Comparison of ENCODE assay signal across 8 cellular contexts in the genomic region with DNA sequence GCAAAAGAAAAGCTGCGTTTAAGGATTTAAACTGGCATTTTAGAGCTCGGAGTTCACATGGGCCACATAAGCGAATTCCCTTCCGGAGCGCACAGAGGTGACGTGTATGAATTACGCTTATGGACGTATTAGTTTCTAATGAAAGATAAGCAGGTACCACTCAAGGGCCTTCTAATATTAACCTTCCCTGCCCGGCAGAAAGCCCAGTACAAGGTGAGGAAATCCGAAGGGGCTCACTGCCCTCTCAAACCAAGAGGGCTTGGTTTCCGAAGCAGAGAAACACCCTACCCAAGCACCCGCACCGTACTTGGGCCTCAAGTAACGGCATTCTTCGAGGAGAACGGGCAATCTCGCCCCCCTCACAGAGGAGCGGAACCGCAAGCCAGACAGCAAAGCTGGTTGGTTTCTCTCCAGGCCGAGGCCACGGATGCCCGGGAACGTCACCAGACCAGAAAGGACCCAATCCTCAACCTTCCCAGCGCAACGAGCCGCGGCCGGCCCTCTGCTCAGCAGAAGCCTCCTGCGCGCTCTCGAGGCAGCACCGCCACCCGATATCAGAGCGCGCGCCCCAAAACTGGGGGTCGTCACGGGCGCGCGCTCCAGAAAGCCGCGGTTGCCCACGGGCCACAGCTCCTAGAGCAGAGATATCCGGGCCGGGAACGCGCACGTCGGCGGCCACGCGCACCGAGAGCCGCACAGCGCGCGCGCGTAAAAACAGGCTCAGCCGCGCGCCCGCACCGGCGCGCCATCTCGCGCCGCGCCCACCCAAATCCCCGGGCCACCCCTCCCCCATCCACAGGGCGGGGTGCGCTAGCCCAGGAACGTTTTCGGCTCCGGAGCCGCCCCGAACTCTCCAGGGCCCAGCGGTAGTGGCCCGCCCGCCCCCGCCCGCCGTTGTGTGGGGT. TPM values are rescaled to one million over a fixed set of nuclear protein-coding genes. Genes with fewer than 3 reads are reported as not detected.
DNase-seq lines count a peak whose midpoint lies in the region; ATAC-seq, FAIRE-seq and TF ChIP-seq lines count a peak whose summit lies in the region.

No MANE protein-coding gene starts in this region.

- H3K4me3 ChIP-seq in A549 (peak overlapping the region; percentile 98), right lobe of liver (peak overlapping the region; percentile 95 to 99 (median 97))

- under 1% methylated on average over 12 of the region's 85 CpGs for WGBS in A549 (ENCODE audit: missing lambda C conversion rate)
- WGBS in right lobe of liver (ENCODE audit: insufficient coverage, low coverage, low lambda C conversion rate, missing lambda C conversion rate): under 1% methylated on average over 11 of the region's 85 CpGs

- no peak for TF ChIP-seq CTCF in A549 (IDR thresholded peaks at IDR 0.05)
- peak in 1 of 4 donors; percentile 3 for TF ChIP-seq CTCF in right lobe of liver (IDR thresholded peaks at IDR 0.05)

- no peaks in the 10 kb centered on the region for H3K27me3 ChIP-seq in right lobe of liver

- CTCF ChIA-PET in A549 (lab: Yijun Ruan, JAX): interaction anchor here (0.6 to 2.3 kb wide), 18 partner anchors 11 to 465 kb away, joined by 3 to 7 read pairs (median 4); a partner anchor contains a TSS

- H3K4me1 ChIP-seq in A549 (peaks cover 16% of the 10 kb centered on the region; the same call in 1 of the 3 replicates), right lobe of liver (peaks cover 0 to 26% (median 13%) of the 10 kb centered on the region in 4 donors)

- H3K9me3 ChIP-seq in A549 (no peaks in the 10 kb centered on the region), right lobe of liver (no peaks in the 10 kb centered on the region)

- H3K4me2 ChIP-seq in A549: peak overlapping the region; percentile 84

- TF ChIP-seq RAD21 in A549 (conservative IDR thresholded peaks at IDR 0.05 in 1 of 2, IDR thresholded peaks at IDR 0.05 in 1 of 2): no peak

- intact Hi-C loops in right lobe of liver (cut with DNase I): no loop called here

- POLR2A ChIA-PET in A549 (lab: Yijun Ruan, JAX): interaction anchor here (0.6 to 2.7 kb wide), 17 partner anchors 13 to 319 kb away, joined by 3 to 32 read pairs (median 4); a partner anchor contains a TSS

- H3K27ac ChIP-seq in A549: peak overlapping the region; percentile 93 to 94
- H3K27ac ChIP-seq in right lobe of liver: peak overlapping the region; percentile 90 to 94 (median 91)

- DNase-seq in A549 (ENCODE audit: low read depth in 1 of 2, low spot score in 1 of 2): peak; percentile 31 to 74
- peak; percentile 48 for DNase-seq in NCI-H2227 treated with DMSO at 0.1 percent for 48 hours (lab: John Stamatoyannopoulos, UW)
- peak; percentile 52 to 67 for DNase-seq in activated CD4-positive, alpha-beta T cell treated with anti-CD3 and anti-CD28 coated beads, Interleukin-2, amount 50 U/mL, for 24 hours (ENCODE audit: low read depth in 1 of 2, low spot score in 1 of 2)
- DNase-seq in dermis microvascular lymphatic vessel endothelial cell (ENCODE audit: low read depth in 2 of 2): peak; percentile 76 to 86
- peak; percentile 80 to 83 (median 80) for DNase-seq in right lobe of liver
- DNase-seq in stimulated activated CD4-positive, alpha-beta T cell treated with anti-CD3 and anti-CD28 coated beads, Interleukin-4, amount 100 ng/mL, for 24 hours: peak; percentile 82

- TF ChIP-seq EP300 in A549 (IDR thresholded peaks at IDR 0.05): no peak

- H3K36me3 ChIP-seq in right lobe of liver: peaks cover 0 to 14% (median 3%) of the 10 kb centered on the region in 4 donors

- FAIRE-seq in A549 (lab: Jason Lieb, UNC): no peak

- ATAC-seq in A549 (peak; percentile 48 to 49), GM18511 (IDR thresholded peaks at IDR 0.05; ENCODE audit: unreplicated experiment) (peak; percentile 39), HG03064 (IDR thresholded peaks at IDR 0.05; ENCODE audit: low read depth, unreplicated experiment) (peak; percentile 21), right lobe of liver (peak; percentile 40 to 60 (median 52))

- TF ChIP-seq POLR2A in A549 (IDR thresholded peaks at IDR 0.05; ENCODE audit: low read length) (no peak), right lobe of liver (IDR thresholded peaks at IDR 0.05) (no peak)

TF ChIP-seq in A549, 52 proteins besides CTCF, POLR2A, EP300 and RAD21 (continues in another document):
- no peak for TF ChIP-seq RNF2 (IDR thresholded peaks at IDR 0.05; ENCODE audit: borderline replicate concordance, low read depth)
- TF ChIP-seq JUNB (IDR thresholded peaks at IDR 0.05): no peak
- no peak for TF ChIP-seq FOXS1 (CRISPR knock-in tag; IDR thresholded peaks at IDR 0.05)
- TF ChIP-seq, protein P1, sequence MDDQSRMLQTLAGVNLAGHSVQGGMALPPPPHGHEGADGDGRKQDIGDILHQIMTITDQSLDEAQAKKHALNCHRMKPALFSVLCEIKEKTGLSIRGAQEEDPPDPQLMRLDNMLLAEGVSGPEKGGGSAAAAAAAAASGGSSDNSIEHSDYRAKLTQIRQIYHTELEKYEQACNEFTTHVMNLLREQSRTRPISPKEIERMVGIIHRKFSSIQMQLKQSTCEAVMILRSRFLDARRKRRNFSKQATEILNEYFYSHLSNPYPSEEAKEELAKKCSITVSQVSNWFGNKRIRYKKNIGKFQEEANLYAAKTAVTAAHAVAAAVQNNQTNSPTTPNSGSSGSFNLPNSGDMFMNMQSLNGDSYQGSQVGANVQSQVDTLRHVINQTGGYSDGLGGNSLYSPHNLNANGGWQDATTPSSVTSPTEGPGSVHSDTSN (IDR thresholded peaks at IDR 0.05): no peak
- no peak for TF ChIP-seq FOSL2 (IDR thresholded peaks at IDR 0.05)
- no peak for TF ChIP-seq FOSL2 (CRISPR knock-in tag; IDR thresholded peaks at IDR 0.05)
- TF ChIP-seq, protein P2, sequence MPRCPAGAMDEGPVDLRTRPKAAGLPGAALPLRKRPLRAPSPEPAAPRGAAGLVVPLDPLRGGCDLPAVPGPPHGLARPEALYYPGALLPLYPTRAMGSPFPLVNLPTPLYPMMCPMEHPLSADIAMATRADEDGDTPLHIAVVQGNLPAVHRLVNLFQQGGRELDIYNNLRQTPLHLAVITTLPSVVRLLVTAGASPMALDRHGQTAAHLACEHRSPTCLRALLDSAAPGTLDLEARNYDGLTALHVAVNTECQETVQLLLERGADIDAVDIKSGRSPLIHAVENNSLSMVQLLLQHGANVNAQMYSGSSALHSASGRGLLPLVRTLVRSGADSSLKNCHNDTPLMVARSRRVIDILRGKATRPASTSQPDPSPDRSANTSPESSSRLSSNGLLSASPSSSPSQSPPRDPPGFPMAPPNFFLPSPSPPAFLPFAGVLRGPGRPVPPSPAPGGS (IDR thresholded peaks at IDR 0.05): no peak
- TF ChIP-seq RCOR1 (IDR thresholded peaks at IDR 0.05; ENCODE audit: low read depth, low read length): no peak
- TF ChIP-seq, protein P3, sequence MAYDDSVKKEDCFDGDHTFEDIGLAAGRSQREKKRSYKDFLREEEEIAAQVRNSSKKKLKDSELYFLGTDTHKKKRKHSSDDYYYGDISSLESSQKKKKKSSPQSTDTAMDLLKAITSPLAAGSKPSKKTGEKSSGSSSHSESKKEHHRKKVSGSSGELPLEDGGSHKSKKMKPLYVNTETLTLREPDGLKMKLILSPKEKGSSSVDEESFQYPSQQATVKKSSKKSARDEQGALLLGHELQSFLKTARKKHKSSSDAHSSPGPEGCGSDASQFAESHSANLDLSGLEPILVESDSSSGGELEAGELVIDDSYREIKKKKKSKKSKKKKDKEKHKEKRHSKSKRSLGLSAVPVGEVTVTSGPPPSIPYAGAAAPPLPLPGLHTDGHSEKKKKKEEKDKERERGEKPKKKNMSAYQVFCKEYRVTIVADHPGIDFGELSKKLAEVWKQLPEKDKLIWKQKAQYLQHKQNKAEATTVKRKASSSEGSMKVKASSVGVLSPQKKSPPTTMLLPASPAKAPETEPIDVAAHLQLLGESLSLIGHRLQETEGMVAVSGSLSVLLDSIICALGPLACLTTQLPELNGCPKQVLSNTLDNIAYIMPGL (CRISPR knock-in tag; IDR thresholded peaks at IDR 0.05; ENCODE audit: borderline replicate concordance): no peak
- TF ChIP-seq MAFK (IDR thresholded peaks at IDR 0.05; ENCODE audit: partially characterized antibody): no peak
- no peak for TF ChIP-seq MAZ (IDR thresholded peaks at IDR 0.05; ENCODE audit: borderline replicate concordance, low read depth, low read length)

RNA-seq across cellular contexts. Expression of a gene that starts 0.7 kb away (rescaled TPM):
- polyA plus RNA-seq in A549 (2011; rRNA removed) (53.8 and 76.2 TPM in 2 replicates), A549 (2017; fragmentation: RNase III; extraction: RNeasy Plus Mini Kit Qiagen cat#74134 plus additional on column Dnase treatment) (40.4 to 47.9 TPM (median 43.6 TPM) in 3 replicates)
- 45.0 and 55.8 TPM in 2 replicates for polyA plus RNA-seq in A549 (2012; cell fraction: cytosol; rRNA removed)
- polyA plus RNA-seq in A549 (2012; cell fraction: nucleus; rRNA removed): 126 and 151 TPM in 2 replicates
- polyA minus RNA-seq in A549 (2011; rRNA and poly(A)+ RNA removed): 107 and 109 TPM in 2 replicates
- total RNA-seq in dermis microvascular lymphatic vessel endothelial cell (52.0 and 54.0 TPM in 2 replicates), right lobe of liver (10 to 100 TPM; 21.9 to 35.7 (median 31.7) TPM)

RNA-seq across cellular contexts. Expression of a gene that starts 11.4 kb away (rescaled TPM):
- polyA plus RNA-seq in A549 (2011; rRNA removed) (118 and 196 TPM in 2 replicates), A549 (2017; fragmentation: RNase III; extraction: RNeasy Plus Mini Kit Qiagen cat#74134 plus additional on column Dnase treatment) (157 to 166 TPM (median 164 TPM) in 3 replicates)
- polyA plus RNA-seq in A549 (2012; cell fraction: cytosol; rRNA removed): 162 and 199 TPM in 2 replicates
- polyA plus RNA-seq in A549 (2012; cell fraction: nucleus; rRNA removed): 708 and 819 TPM in 2 replicates
- polyA minus RNA-seq in A549 (2011; rRNA and poly(A)+ RNA removed): 235 and 239 TPM in 2 replicates
- total RNA-seq in dermis microvascular lymphatic vessel endothelial cell (339 and 536 TPM in 2 replicates), right lobe of liver (100 to 1,000 TPM in 2 of 6 experiments, 10 to 100 TPM in 4; 81.5 to 148 (median 93.5) TPM)

RNA-seq across cellular contexts. Expression of a gene that starts 27.4 kb away (rescaled TPM):
- polyA plus RNA-seq in A549 (2011; rRNA removed) (28.8 and 30.5 TPM in 2 replicates), A549 (2017; fragmentation: RNase III; extraction: RNeasy Plus Mini Kit Qiagen cat#74134 plus additional on column Dnase treatment) (20.1 to 21.6 TPM (median 21.2 TPM) in 3 replicates)
- polyA plus RNA-seq in A549 (2012; cell fraction: cytosol; rRNA removed): 36.1 and 40.8 TPM in 2 replicates
- 81.8 and 95.2 TPM in 2 replicates for polyA plus RNA-seq in A549 (2012; cell fraction: nucleus; rRNA removed)
- 97.5 and 102 TPM in 2 replicates for polyA minus RNA-seq in A549 (2011; rRNA and poly(A)+ RNA removed)
- total RNA-seq in dermis microvascular lymphatic vessel endothelial cell (30.4 and 41.0 TPM in 2 replicates), right lobe of liver (10 to 100 TPM; 28.0 to 39.0 (median 34.1) TPM)

RNA-seq across cellular contexts. Expression of a gene that starts 39.6 kb away (rescaled TPM):
- 146 and 238 TPM in 2 replicates for polyA plus RNA-seq in A549 (2011; rRNA removed)
- polyA plus RNA-seq in A549 (2012; cell fraction: cytosol; rRNA removed): 96.4 and 102 TPM in 2 replicates
- 812 and 862 TPM in 2 replicates for polyA plus RNA-seq in A549 (2012; cell fraction: nucleus; rRNA removed)
- 74.5 to 95.5 TPM (median 87.3 TPM) in 3 replicates for polyA plus RNA-seq in A549 (2017; fragmentation: RNase III; extraction: RNeasy Plus Mini Kit Qiagen cat#74134 plus additional on column Dnase treatment)
- 242 and 345 TPM in 2 replicates for polyA minus RNA-seq in A549 (2011; rRNA and poly(A)+ RNA removed)
- 657 and 1,145 TPM in 2 replicates for total RNA-seq in dermis microvascular lymphatic vessel endothelial cell
- total RNA-seq in right lobe of liver: 100 to 1,000 TPM; 129 to 192 (median 163) TPM

Comparison
In these comparisons a context has a peak if more than half of its experiments do, and no peak if none do; other contexts are left out.
1. Peak in every context shown above with its lines: DNase-seq, ATAC-seq, H3K4me3 ChIP-seq and H3K27ac ChIP-seq.